Comparison of ENCODE assay signal across 16 cellular contexts in the genomic region with DNA sequence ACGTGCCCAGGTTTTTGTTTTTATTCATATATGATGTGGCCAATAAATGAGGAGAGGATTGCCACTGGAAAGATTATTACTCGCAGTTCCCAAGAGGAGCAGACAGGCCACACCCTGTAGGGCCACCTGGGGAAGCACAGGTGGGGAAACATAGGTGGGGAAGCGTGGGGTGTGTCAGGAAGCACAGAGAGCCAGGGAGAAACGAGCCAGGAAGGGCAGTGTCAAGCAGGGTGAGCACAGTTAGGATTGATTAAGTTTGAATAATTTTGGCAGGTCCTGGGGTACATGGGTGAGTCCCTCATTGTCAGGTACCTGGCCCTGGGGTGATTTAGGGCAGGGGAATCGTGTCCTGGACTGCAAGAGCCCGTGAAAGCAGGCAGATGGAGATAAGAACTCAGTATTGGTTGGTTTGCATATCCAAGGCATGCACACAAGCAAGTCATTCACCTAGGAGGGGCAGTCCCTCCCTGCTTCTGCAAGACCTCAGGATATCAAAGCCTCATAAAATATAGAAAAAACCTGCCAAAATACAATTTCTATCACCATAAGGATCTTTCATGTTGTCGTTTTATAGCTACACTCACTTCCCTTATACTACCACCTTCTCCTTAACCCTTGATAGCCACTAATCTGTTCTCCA. TPM values are rescaled to one million over a fixed set of nuclear protein-coding genes. Genes with fewer than 3 reads are reported as not detected.
A peak's percentile ranks its signal among the peaks of the same experiment; 100 is the strongest.
DNase-seq lines count a peak whose midpoint lies in the region; ATAC-seq lines count a peak whose summit lies in the region.
"Had no signal": no experiment of that assay in that cellular context is flagged by ENCODE, and none has a peak within 500 bp of the region (broad histone marks: within the 10 kb centered on the region; RNA-seq: fewer than 3 reads in every experiment).

No MANE protein-coding gene starts in this region.

- H3K36me3 ChIP-seq in muscle layer of duodenum (ENCODE audit: control insufficient read depth in 1 of 2, insufficient read depth in 2 of 2, low read length in 2 of 2) (peaks cover 5 to 9% of the 10 kb centered on the region in 2 donors), urinary bladder (ENCODE audit: insufficient read depth) (no peaks in the 10 kb centered on the region)

- peaks cover 9% of the 10 kb centered on the region in 2 donors for H3K36me3 Mint-ChIP-seq in activated T-cell treated with anti-CD3 and anti-CD28 coated beads, Interleukin-2, amount 50 U/mL, for 72 hours (ENCODE audit: insufficient read depth in 2 of 2)
- peaks cover 65% of the 10 kb centered on the region for H3K36me3 Mint-ChIP-seq in dendritic cell treated with granulocyte-macrophage colony-stimulating factor and Interleukin-4, amounts not matched to agents 40 ng/mL and 50 ng/mL, for 4 days (ENCODE audit: low read depth)

- no peak for DNase-seq in activated T-cell treated with anti-CD3 and anti-CD28 coated beads, Interleukin-2, amount 50 U/mL, for 72 hours
- DNase-seq in activated T-cell treated with anti-CD3 and anti-CD28 coated beads, Interleukin-2, amount 50 U/mL, for 48 hours: no peak
- DNase-seq in epidermal melanocyte (ENCODE audit: insufficient read length, low spot score) (no peak), HK-2 (ENCODE audit: unreplicated experiment) (no peak)
- DNase-seq: HFFc6; NCI-H2029 treated with DMSO at 0.1 percent for 48 hours; right lobe of liver; stimulated activated CD4-positive, alpha-beta T cell treated with anti-CD3 and anti-CD28 coated beads, Interleukin-2, amount 100 ng/mL, for 48 hours; stimulated activated CD8-positive, alpha-beta memory T cell treated with anti-CD3 and anti-CD28 coated beads, Interleukin-4, amount 100 ng/mL, for 48 hours; T-cell had no signal

- H3K4me3 ChIP-seq in muscle layer of duodenum (ENCODE audit: low read depth in 1 of 2, low read length in 2 of 2) (no peak overlapping the region), urinary bladder (ENCODE audit: low read depth, low read length) (no peak overlapping the region)
- H3K4me3 ChIP-seq: right lobe of liver had no signal

- WGBS in urinary bladder: 62% methylated on average over 7 of the region's 7 CpGs

- peak overlapping the region; percentile 48 for H3K27ac ChIP-seq in muscle layer of duodenum (ENCODE audit: low read length)
- H3K27ac ChIP-seq in urinary bladder (ENCODE audit: low read depth): peak overlapping the region; percentile 33
- H3K27ac ChIP-seq: C4-2B had no signal

- no peaks in the 10 kb centered on the region for H3K27me3 ChIP-seq in muscle layer of duodenum (ENCODE audit: low read depth, low read length)
- H3K27me3 ChIP-seq: right lobe of liver had no signal

- H3K27ac Mint-ChIP-seq in activated T-cell treated with anti-CD3 and anti-CD28 coated beads, Interleukin-2, amount 50 U/mL, for 72 hours: peak overlapping the region; percentile 4
- H3K27ac Mint-ChIP-seq in dendritic cell treated with granulocyte-macrophage colony-stimulating factor and Interleukin-4, amounts not matched to agents 40 ng/mL and 50 ng/mL, for 4 days: peak overlapping the region; percentile 91
- H3K27ac Mint-ChIP-seq: activated T-helper 2 cell treated with anti-CD3 and anti-CD28 coated beads, Interferon-gamma antibody, Interleukin-2, Interleukin-4, amounts not matched to agents 10 μg/mL and 5 μg/mL and 100 μg/mL, durations not matched to agents 14 hours and 24 hours and 36 hours; HFFc6; T-cell had no signal

- no peak overlapping the region for H3K4me3 Mint-ChIP-seq in activated T-cell treated with anti-CD3 and anti-CD28 coated beads, Interleukin-2, amount 50 U/mL, for 72 hours
- H3K4me3 Mint-ChIP-seq in dendritic cell treated with granulocyte-macrophage colony-stimulating factor and Interleukin-4, amounts not matched to agents 40 ng/mL and 50 ng/mL, for 4 days: peak overlapping the region; percentile 60
- H3K4me3 Mint-ChIP-seq: HFFc6, T-cell had no signal

- H3K9me3 Mint-ChIP-seq in activated T-cell treated with anti-CD3 and anti-CD28 coated beads, Interleukin-2, amount 50 U/mL, for 72 hours: peaks cover 5 to 7% of the 10 kb centered on the region in 2 donors
- H3K9me3 Mint-ChIP-seq in dendritic cell treated with granulocyte-macrophage colony-stimulating factor and Interleukin-4, amounts not matched to agents 40 ng/mL and 50 ng/mL, for 4 days: no peaks in the 10 kb centered on the region

- H3K4me1 ChIP-seq in muscle layer of duodenum (ENCODE audit: control insufficient read depth in 1 of 2, insufficient read depth in 2 of 2, low read length in 2 of 2): peaks cover 0 to 6% of the 10 kb centered on the region in 2 donors
- no peaks in the 10 kb centered on the region for H3K4me1 ChIP-seq in urinary bladder (ENCODE audit: insufficient read depth)
- H3K4me1 ChIP-seq: right lobe of liver had no signal

- no peak for ATAC-seq in activated T-cell treated with anti-CD3 and anti-CD28 coated beads, Interleukin-2, amount 50 U/mL, for 72 hours (replicated peaks in 1 of 2)
- ATAC-seq in GM19395 (IDR thresholded peaks at IDR 0.05; ENCODE audit: unreplicated experiment): no peak
- ATAC-seq: T-cell had no signal

- no peaks in the 10 kb centered on the region for H3K27me3 Mint-ChIP-seq in activated T-cell treated with anti-CD3 and anti-CD28 coated beads, Interleukin-2, amount 50 U/mL, for 72 hours (ENCODE audit: low read depth)
- H3K27me3 Mint-ChIP-seq in dendritic cell treated with granulocyte-macrophage colony-stimulating factor and Interleukin-4, amounts not matched to agents 40 ng/mL and 50 ng/mL, for 4 days: no peaks in the 10 kb centered on the region
- H3K27me3 Mint-ChIP-seq: T-cell had no signal

- intact Hi-C loops in dendritic cell treated with granulocyte-macrophage colony-stimulating factor and Interleukin-4, amounts not matched to agents 40 ng/mL and 50 ng/mL, for 4 days (cut with micrococcal nuclease): loop anchor here (2.0 to 5.0 kb wide), 2 partner anchors 33 to 42 kb away; no protein-coding TSS in a partner anchor

- H3K9me3 ChIP-seq in muscle layer of duodenum (ENCODE audit: control insufficient read depth in 1 of 2, low read length in 2 of 2): peaks cover 0 to 6% of the 10 kb centered on the region in 2 donors
- H3K9me3 ChIP-seq: right lobe of liver had no signal

- H3K4me1 Mint-ChIP-seq in activated T-cell treated with anti-CD3 and anti-CD28 coated beads, Interleukin-2, amount 50 U/mL, for 72 hours (ENCODE audit: low read depth): no peaks in the 10 kb centered on the region
- H3K4me1 Mint-ChIP-seq in dendritic cell treated with granulocyte-macrophage colony-stimulating factor and Interleukin-4, amounts not matched to agents 40 ng/mL and 50 ng/mL, for 4 days (ENCODE audit: low read depth): peaks cover 86% of the 10 kb centered on the region

RNA-seq across cellular contexts. Expression of a gene that starts 22.4 kb away (rescaled TPM):
- total RNA-seq in activated T-cell treated with anti-CD3 and anti-CD28 coated beads, Interleukin-2, amount 50 U/mL, for 72 hours: 10 to 100 TPM; 11.5 to 17.1 TPM
- 12.2 TPM for total RNA-seq in urinary bladder
- 13.5 TPM for polyA plus RNA-seq in urinary bladder
